8 cellular contexts compared by ENCODE assay signal in genomic region chr1:206705187-206705586, GRCh38. TPM values are rescaled to one million over a fixed set of nuclear protein-coding genes. Genes with fewer than 3 reads are reported as not detected.
DNase-seq lines count a peak whose midpoint lies in the region; ATAC-seq and TF ChIP-seq lines count a peak whose summit lies in the region.

No MANE protein-coding gene starts in this region.

- no peaks in the 10 kb centered on the region for H3K9me3 Mint-ChIP-seq in activated T-cell treated with anti-CD3 and anti-CD28 coated beads, Interleukin-2, amount 50 U/mL, for 24 hours

- H3K4me3 Mint-ChIP-seq in activated T-cell treated with anti-CD3 and anti-CD28 coated beads, Interleukin-2, amount 50 U/mL, for 24 hours: peak overlapping the region; percentile 30

- TF ChIP-seq CTCF in left ventricle myocardium inferior (IDR thresholded peaks at IDR 0.05; ENCODE audit: borderline replicate concordance) (no peak), tibial artery (IDR thresholded peaks at IDR 0.05) (no peak)

- no peak for ATAC-seq in left colon

- H3K4me3 ChIP-seq in SJCRH30 (peak overlapping the region; percentile 34), left ventricle myocardium inferior (peak overlapping the region; percentile 36), tibial artery (no peak overlapping the region)

- peaks cover 94% of the 10 kb centered on the region for H3K4me1 Mint-ChIP-seq in activated T-cell treated with anti-CD3 and anti-CD28 coated beads, Interleukin-2, amount 50 U/mL, for 24 hours (ENCODE audit: low read depth)

- H3K9me3 ChIP-seq in SJCRH30 (replicated peaks): no peaks in the 10 kb centered on the region
- no peaks in the 10 kb centered on the region for H3K9me3 ChIP-seq in left ventricle myocardium inferior (replicated peaks)
- H3K9me3 ChIP-seq in tibial artery: no peaks in the 10 kb centered on the region

- no peaks in the 10 kb centered on the region for H3K27me3 ChIP-seq in SJCRH30
- no peaks in the 10 kb centered on the region for H3K27me3 ChIP-seq in left ventricle myocardium inferior (ENCODE audit: low read depth)
- H3K27me3 ChIP-seq in tibial artery: no peaks in the 10 kb centered on the region

- no peaks in the 10 kb centered on the region for H3K27me3 Mint-ChIP-seq in activated T-cell treated with anti-CD3 and anti-CD28 coated beads, Interleukin-2, amount 50 U/mL, for 24 hours

- peak overlapping the region; percentile 95 for H3K27ac ChIP-seq in SJCRH30
- H3K27ac ChIP-seq in left ventricle myocardium inferior (replicated peaks): peak overlapping the region; percentile 83
- H3K27ac ChIP-seq in tibial artery: peak overlapping the region; percentile 50 to 74

- H3K4me1 ChIP-seq in SJCRH30 (peaks cover 80% of the 10 kb centered on the region), left ventricle myocardium inferior (peaks cover 100% of the 10 kb centered on the region), tibial artery (peaks cover 18 to 97% (median 78%) of the 10 kb centered on the region in 4 donors)

- H3K27ac Mint-ChIP-seq in activated T-cell treated with anti-CD3 and anti-CD28 coated beads, Interleukin-2, amount 50 U/mL, for 24 hours: peak overlapping the region; percentile 92

- no peak for DNase-seq in activated T-cell treated with anti-CD3 and anti-CD28 coated beads, Interleukin-2, amount 50 U/mL, for 24 hours
- DNase-seq in activated T-cell treated with anti-CD3 and anti-CD28 coated beads for 4 hours (no peak), SJCRH30 (peak; percentile 96 to 97), left ventricle myocardium inferior (no peak), tibial artery (peak; percentile 72 to 75), left colon (no peak), GOT3 (lab: John Stamatoyannopoulos, UW) (no peak)
- DNase-seq in activated effector memory CD4-positive, alpha-beta T cell treated with Interleukin-2 at 50 U/mL for 16 hours: no peak

- H3K36me3 Mint-ChIP-seq in activated T-cell treated with anti-CD3 and anti-CD28 coated beads, Interleukin-2, amount 50 U/mL, for 24 hours (ENCODE audit: low read depth): peaks cover 9% of the 10 kb centered on the region

- H3K36me3 ChIP-seq in SJCRH30: no peaks in the 10 kb centered on the region; the same call in 1 of the 2 replicates
- H3K36me3 ChIP-seq in left ventricle myocardium inferior: no peaks in the 10 kb centered on the region
- no peaks in the 10 kb centered on the region for H3K36me3 ChIP-seq in tibial artery

- intact Hi-C loops in left ventricle myocardium inferior (cut with micrococcal nuclease): no loop called here
- intact Hi-C loops in tibial artery (cut with DNase I; ENCODE audit: low total_unique reads): no loop called here
- intact Hi-C loops in left colon (cut with DNase I, micrococcal nuclease): no loop called here

RNA-seq across cellular contexts. Expression of gene MAPKAPK2, which starts 20.5 kb away (rescaled TPM):
- total RNA-seq in SJCRH30 (2014; rRNA removed; shearing (Covaris generic)): 64.4 and 67.6 TPM in 2 replicates
- total RNA-seq in left ventricle myocardium inferior (215 TPM), left colon (10 to 100 TPM; 62.5 to 80.8 TPM)

Comparison
In these comparisons a context has a peak if more than half of its experiments do, and no peak if none do; other contexts are left out.
1. DNase-seq: peak in SJCRH30 (2 of 2) and tibial artery (2 of 2); none in activated T-cell treated with anti-CD3 and anti-CD28 coated beads, Interleukin-2, amount 50 U/mL, for 24 hours (single experiment), activated T-cell treated with anti-CD3 and anti-CD28 coated beads for 4 hours (single experiment), left ventricle myocardium inferior (single experiment), activated effector memory CD4-positive, alpha-beta T cell treated with Interleukin-2 at 50 U/mL for 16 hours (single experiment), left colon (0 of 2) and GOT3 (single experiment).
2. H3K4me3 ChIP-seq: peak in SJCRH30 (single experiment) and left ventricle myocardium inferior (single experiment); none in tibial artery (0 of 2).
3. Peak in every context shown above with its lines, with median percentiles within 50 percentile points of each other: H3K27ac ChIP-seq.